Comparison of ENCODE assay signal across 1 cellular context in genomic region chr5:137660349-137660817, GRCh38.
TF ChIP-seq lines count a peak whose summit lies in the region.

No MANE protein-coding gene starts in this region.

TF ChIP-seq in HepG2, 621 proteins besides CTCF, POLR2A, EP300 and RAD21 (continued from another document and continues in another):
- TF ChIP-seq ZBTB40 (IDR thresholded peaks at IDR 0.05): no peak
- no peak for TF ChIP-seq ZBTB40 (CRISPR knock-in tag; IDR thresholded peaks at IDR 0.05)
- TF ChIP-seq RBM39 (IDR thresholded peaks at IDR 0.05; ENCODE audit: low read depth, low read length, poor library complexity, severe bottlenecking): no peak
- no peak for TF ChIP-seq ZNF574 (CRISPR knock-in tag; IDR thresholded peaks at IDR 0.05)
- no peak for TF ChIP-seq CBX2 (IDR thresholded peaks at IDR 0.05; ENCODE audit: low read depth, low read length)
- no peak for TF ChIP-seq CBX2 (CRISPR knock-in tag; IDR thresholded peaks at IDR 0.05; ENCODE audit: low read depth)
- no peak for TF ChIP-seq ZKSCAN1 (IDR thresholded peaks at IDR 0.05; ENCODE audit: low read length)
- TF ChIP-seq, protein P1, sequence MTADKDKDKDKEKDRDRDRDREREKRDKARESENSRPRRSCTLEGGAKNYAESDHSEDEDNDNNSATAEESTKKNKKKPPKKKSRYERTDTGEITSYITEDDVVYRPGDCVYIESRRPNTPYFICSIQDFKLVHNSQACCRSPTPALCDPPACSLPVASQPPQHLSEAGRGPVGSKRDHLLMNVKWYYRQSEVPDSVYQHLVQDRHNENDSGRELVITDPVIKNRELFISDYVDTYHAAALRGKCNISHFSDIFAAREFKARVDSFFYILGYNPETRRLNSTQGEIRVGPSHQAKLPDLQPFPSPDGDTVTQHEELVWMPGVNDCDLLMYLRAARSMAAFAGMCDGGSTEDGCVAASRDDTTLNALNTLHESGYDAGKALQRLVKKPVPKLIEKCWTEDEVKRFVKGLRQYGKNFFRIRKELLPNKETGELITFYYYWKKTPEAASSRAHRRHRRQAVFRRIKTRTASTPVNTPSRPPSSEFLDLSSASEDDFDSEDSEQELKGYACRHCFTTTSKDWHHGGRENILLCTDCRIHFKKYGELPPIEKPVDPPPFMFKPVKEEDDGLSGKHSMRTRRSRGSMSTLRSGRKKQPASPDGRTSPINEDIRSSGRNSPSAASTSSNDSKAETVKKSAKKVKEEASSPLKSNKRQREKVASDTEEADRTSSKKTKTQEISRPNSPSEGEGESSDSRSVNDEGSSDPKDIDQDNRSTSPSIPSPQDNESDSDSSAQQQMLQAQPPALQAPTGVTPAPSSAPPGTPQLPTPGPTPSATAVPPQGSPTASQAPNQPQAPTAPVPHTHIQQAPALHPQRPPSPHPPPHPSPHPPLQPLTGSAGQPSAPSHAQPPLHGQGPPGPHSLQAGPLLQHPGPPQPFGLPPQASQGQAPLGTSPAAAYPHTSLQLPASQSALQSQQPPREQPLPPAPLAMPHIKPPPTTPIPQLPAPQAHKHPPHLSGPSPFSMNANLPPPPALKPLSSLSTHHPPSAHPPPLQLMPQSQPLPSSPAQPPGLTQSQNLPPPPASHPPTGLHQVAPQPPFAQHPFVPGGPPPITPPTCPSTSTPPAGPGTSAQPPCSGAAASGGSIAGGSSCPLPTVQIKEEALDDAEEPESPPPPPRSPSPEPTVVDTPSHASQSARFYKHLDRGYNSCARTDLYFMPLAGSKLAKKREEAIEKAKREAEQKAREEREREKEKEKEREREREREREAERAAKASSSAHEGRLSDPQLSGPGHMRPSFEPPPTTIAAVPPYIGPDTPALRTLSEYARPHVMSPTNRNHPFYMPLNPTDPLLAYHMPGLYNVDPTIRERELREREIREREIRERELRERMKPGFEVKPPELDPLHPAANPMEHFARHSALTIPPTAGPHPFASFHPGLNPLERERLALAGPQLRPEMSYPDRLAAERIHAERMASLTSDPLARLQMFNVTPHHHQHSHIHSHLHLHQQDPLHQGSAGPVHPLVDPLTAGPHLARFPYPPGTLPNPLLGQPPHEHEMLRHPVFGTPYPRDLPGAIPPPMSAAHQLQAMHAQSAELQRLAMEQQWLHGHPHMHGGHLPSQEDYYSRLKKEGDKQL (CRISPR knock-in tag; IDR thresholded peaks at IDR 0.05; ENCODE audit: low read depth): no peak
- no peak for TF ChIP-seq ZNF234 (CRISPR knock-in tag; conservative IDR thresholded peaks at IDR 0.05)
- peak; percentile 94 for TF ChIP-seq SMC3 (IDR thresholded peaks at IDR 0.05; ENCODE audit: low read length)
- TF ChIP-seq, protein P2, sequence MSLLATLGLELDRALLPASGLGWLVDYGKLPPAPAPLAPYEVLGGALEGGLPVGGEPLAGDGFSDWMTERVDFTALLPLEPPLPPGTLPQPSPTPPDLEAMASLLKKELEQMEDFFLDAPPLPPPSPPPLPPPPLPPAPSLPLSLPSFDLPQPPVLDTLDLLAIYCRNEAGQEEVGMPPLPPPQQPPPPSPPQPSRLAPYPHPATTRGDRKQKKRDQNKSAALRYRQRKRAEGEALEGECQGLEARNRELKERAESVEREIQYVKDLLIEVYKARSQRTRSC (CRISPR knock-in tag; IDR thresholded peaks at IDR 0.05; ENCODE audit: low read depth): no peak
- TF ChIP-seq, protein P3, sequence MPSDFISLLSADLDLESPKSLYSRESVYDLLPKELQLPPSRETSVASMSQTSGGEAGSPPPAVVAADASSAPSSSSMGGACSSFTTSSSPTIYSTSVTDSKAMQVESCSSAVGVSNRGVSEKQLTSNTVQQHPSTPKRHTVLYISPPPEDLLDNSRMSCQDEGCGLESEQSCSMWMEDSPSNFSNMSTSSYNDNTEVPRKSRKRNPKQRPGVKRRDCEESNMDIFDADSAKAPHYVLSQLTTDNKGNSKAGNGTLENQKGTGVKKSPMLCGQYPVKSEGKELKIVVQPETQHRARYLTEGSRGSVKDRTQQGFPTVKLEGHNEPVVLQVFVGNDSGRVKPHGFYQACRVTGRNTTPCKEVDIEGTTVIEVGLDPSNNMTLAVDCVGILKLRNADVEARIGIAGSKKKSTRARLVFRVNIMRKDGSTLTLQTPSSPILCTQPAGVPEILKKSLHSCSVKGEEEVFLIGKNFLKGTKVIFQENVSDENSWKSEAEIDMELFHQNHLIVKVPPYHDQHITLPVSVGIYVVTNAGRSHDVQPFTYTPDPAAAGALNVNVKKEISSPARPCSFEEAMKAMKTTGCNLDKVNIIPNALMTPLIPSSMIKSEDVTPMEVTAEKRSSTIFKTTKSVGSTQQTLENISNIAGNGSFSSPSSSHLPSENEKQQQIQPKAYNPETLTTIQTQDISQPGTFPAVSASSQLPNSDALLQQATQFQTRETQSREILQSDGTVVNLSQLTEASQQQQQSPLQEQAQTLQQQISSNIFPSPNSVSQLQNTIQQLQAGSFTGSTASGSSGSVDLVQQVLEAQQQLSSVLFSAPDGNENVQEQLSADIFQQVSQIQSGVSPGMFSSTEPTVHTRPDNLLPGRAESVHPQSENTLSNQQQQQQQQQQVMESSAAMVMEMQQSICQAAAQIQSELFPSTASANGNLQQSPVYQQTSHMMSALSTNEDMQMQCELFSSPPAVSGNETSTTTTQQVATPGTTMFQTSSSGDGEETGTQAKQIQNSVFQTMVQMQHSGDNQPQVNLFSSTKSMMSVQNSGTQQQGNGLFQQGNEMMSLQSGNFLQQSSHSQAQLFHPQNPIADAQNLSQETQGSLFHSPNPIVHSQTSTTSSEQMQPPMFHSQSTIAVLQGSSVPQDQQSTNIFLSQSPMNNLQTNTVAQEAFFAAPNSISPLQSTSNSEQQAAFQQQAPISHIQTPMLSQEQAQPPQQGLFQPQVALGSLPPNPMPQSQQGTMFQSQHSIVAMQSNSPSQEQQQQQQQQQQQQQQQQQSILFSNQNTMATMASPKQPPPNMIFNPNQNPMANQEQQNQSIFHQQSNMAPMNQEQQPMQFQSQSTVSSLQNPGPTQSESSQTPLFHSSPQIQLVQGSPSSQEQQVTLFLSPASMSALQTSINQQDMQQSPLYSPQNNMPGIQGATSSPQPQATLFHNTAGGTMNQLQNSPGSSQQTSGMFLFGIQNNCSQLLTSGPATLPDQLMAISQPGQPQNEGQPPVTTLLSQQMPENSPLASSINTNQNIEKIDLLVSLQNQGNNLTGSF (CRISPR knock-in tag; IDR thresholded peaks at IDR 0.05): no peak
- no peak for TF ChIP-seq NR0B2 (CRISPR knock-in tag; IDR thresholded peaks at IDR 0.05)
- no peak for TF ChIP-seq FOXK2 (IDR thresholded peaks at IDR 0.05)
- no peak for TF ChIP-seq CBX5 (CRISPR knock-in tag; IDR thresholded peaks at IDR 0.05; ENCODE audit: borderline replicate concordance)
- TF ChIP-seq PITX1 (CRISPR knock-in tag; IDR thresholded peaks at IDR 0.05): no peak
- TF ChIP-seq ZNF367 (CRISPR knock-in tag; IDR thresholded peaks at IDR 0.05; ENCODE audit: borderline replicate concordance): no peak
- no peak for TF ChIP-seq SP2 (CRISPR knock-in tag; IDR thresholded peaks at IDR 0.05)
- TF ChIP-seq ARHGAP35 (CRISPR knock-in tag; IDR thresholded peaks at IDR 0.05; ENCODE audit: borderline replicate concordance): no peak
- peak; percentile 76 for TF ChIP-seq STAG1 (CRISPR knock-in tag; IDR thresholded peaks at IDR 0.05)
- TF ChIP-seq ZBTB21 (CRISPR knock-in tag; IDR thresholded peaks at IDR 0.05): no peak
- TF ChIP-seq RXRA (CRISPR knock-in tag; IDR thresholded peaks at IDR 0.05): no peak
- TF ChIP-seq XRCC5 (optimal IDR thresholded peaks at IDR 0.05; ENCODE audit: low read length): peak; percentile 49
- no peak for TF ChIP-seq TCF7 (IDR thresholded peaks at IDR 0.05; ENCODE audit: low read depth)
- TF ChIP-seq ZC3H13 (CRISPR knock-in tag; IDR thresholded peaks at IDR 0.05): no peak
- no peak for TF ChIP-seq SP4 (CRISPR knock-in tag; IDR thresholded peaks at IDR 0.05)
- TF ChIP-seq, protein P4, sequence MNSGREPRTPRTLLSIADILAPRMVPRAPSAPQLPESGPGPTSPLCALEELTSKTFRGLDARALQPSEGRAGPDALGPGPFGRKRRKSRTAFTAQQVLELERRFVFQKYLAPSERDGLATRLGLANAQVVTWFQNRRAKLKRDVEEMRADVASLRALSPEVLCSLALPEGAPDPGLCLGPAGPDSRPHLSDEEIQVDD (CRISPR knock-in tag; IDR thresholded peaks at IDR 0.05; ENCODE audit: borderline replicate concordance): no peak
- no peak for TF ChIP-seq ZNF225 (CRISPR knock-in tag; IDR thresholded peaks at IDR 0.05)
